Comparison of ENCODE assay signal across 11 cellular contexts in genomic region chr17:59151591-59151990, GRCh38. TPM values are rescaled to one million over a fixed set of nuclear protein-coding genes. Genes with fewer than 3 reads are reported as not detected.
A peak's percentile ranks its signal among the peaks of the same experiment; 100 is the strongest.
DNase-seq lines count a peak whose midpoint lies in the region; ATAC-seq and TF ChIP-seq lines count a peak whose summit lies in the region.
"Had no signal": no experiment of that assay in that cellular context is flagged by ENCODE, and none has a peak within 500 bp of the region (broad histone marks: within the 10 kb centered on the region; RNA-seq: fewer than 3 reads in every experiment).

No MANE protein-coding gene starts in this region.

- peaks cover 29% of the 10 kb centered on the region for H3K4me1 ChIP-seq in GM23338 (ENCODE audit: insufficient read depth)

- H3K4me3 Mint-ChIP-seq in GM23338 (peak overlapping the region; percentile 9; the same call in 2 of the 3 replicates), glutamatergic neuron (ENCODE audit: unreplicated experiment) (peak overlapping the region; percentile 68)
- H3K4me3 Mint-ChIP-seq in activated T-helper 1 cell treated with anti-CD3 and anti-CD28 coated beads, Interleukin-12 subunit alpha, Interleukin-12 subunit beta, Interleukin-2, Interleukin-4 antibody, amounts not matched to agents 30 ng/mL and 10 ng/mL and 1 ng/mL, durations not matched to agents 14 hours and 24 hours and 36 hours: peak overlapping the region; percentile 35

- no peaks in the 10 kb centered on the region for H3K9me2 ChIP-seq in GM23338 (ENCODE audit: insufficient read depth)

- H3K36me3 ChIP-seq in GM23338 (ENCODE audit: insufficient read depth): no peaks in the 10 kb centered on the region

- TF ChIP-seq CTCF in AG10803 (conservative IDR thresholded peaks at IDR 0.05; ENCODE audit: low read length) (no peak), GM23338 (conservative IDR thresholded peaks at IDR 0.05; ENCODE audit: low read depth in 2 of 2) (no peak), glutamatergic neuron (IDR thresholded peaks at IDR 0.05; ENCODE audit: partially characterized antibody, unreplicated experiment) (no peak)

- H3K79me2 ChIP-seq in GM23338 (replicated peaks; ENCODE audit: insufficient read depth): peaks cover 84% of the 10 kb centered on the region

- H3K36me3 Mint-ChIP-seq in GM23338 (ENCODE audit: low read depth): peaks cover 6% of the 10 kb centered on the region; the same call in 2 of the 3 replicates
- H3K36me3 Mint-ChIP-seq in activated T-helper 1 cell treated with anti-CD3 and anti-CD28 coated beads, Interleukin-12 subunit alpha, Interleukin-12 subunit beta, Interleukin-2, Interleukin-4 antibody, amounts not matched to agents 30 ng/mL and 10 ng/mL and 1 ng/mL, durations not matched to agents 14 hours and 24 hours and 36 hours (ENCODE audit: low read depth): peaks cover 11% of the 10 kb centered on the region
- no peaks in the 10 kb centered on the region for H3K36me3 Mint-ChIP-seq in glutamatergic neuron (ENCODE audit: unreplicated experiment)

- peaks cover 7% of the 10 kb centered on the region for H3K27me3 Mint-ChIP-seq in GM23338 (ENCODE audit: insufficient read depth, low read depth, poor library complexity)
- H3K27me3 Mint-ChIP-seq in activated T-helper 1 cell treated with anti-CD3 and anti-CD28 coated beads, Interleukin-12 subunit alpha, Interleukin-12 subunit beta, Interleukin-2, Interleukin-4 antibody, amounts not matched to agents 30 ng/mL and 10 ng/mL and 1 ng/mL, durations not matched to agents 14 hours and 24 hours and 36 hours (ENCODE audit: insufficient read depth): no peaks in the 10 kb centered on the region
- no peaks in the 10 kb centered on the region for H3K27me3 Mint-ChIP-seq in glutamatergic neuron (ENCODE audit: unreplicated experiment)

- no peak for ATAC-seq in GM23338
- no peak for ATAC-seq in HG03045 (IDR thresholded peaks at IDR 0.05; ENCODE audit: unreplicated experiment)
- no peak for ATAC-seq in GM21825 (IDR thresholded peaks at IDR 0.05; ENCODE audit: unreplicated experiment)

- no peak overlapping the region for H2AFZ ChIP-seq in GM23338

- H3K4me1 Mint-ChIP-seq in GM23338 (peaks cover 26% of the 10 kb centered on the region), glutamatergic neuron (ENCODE audit: low read depth, unreplicated experiment) (peaks cover 12% of the 10 kb centered on the region)
- H3K4me1 Mint-ChIP-seq in activated T-helper 1 cell treated with anti-CD3 and anti-CD28 coated beads, Interleukin-12 subunit alpha, Interleukin-12 subunit beta, Interleukin-2, Interleukin-4 antibody, amounts not matched to agents 30 ng/mL and 10 ng/mL and 1 ng/mL, durations not matched to agents 14 hours and 24 hours and 36 hours (ENCODE audit: low read depth): peaks cover 48% of the 10 kb centered on the region

- H3K27me3 ChIP-seq in GM23338 (ENCODE audit: insufficient read depth): no peaks in the 10 kb centered on the region

- no peaks in the 10 kb centered on the region for H3F3A ChIP-seq in GM23338 (replicated peaks; ENCODE audit: low read depth)

- intact Hi-C loops in activated T-helper 1 cell treated with anti-CD3 and anti-CD28 coated beads, Interleukin-12 subunit alpha, Interleukin-12 subunit beta, Interleukin-2, Interleukin-4 antibody, amounts not matched to agents 30 ng/mL and 10 ng/mL and 1 ng/mL, durations not matched to agents 14 hours and 24 hours and 36 hours (cut with micrococcal nuclease): loop anchor here (5.0 kb wide), 1 partner anchor 291 kb away; no protein-coding TSS in a partner anchor

- no peak overlapping the region for H3K27ac ChIP-seq in GM23338 (ENCODE audit: low read depth)

- H3K4me3 ChIP-seq in AG10803 (ENCODE audit: low read length): no peak overlapping the region
- 0 out of 2 replicates have a peak overlapping the region, but pooled peaks have one; percentile 12 for H3K4me3 ChIP-seq in GM23338

- H3K4me2 ChIP-seq in GM23338: peak overlapping the region; percentile 84

- no peaks in the 10 kb centered on the region for H3K9me3 Mint-ChIP-seq in GM23338
- H3K9me3 Mint-ChIP-seq in activated T-helper 1 cell treated with anti-CD3 and anti-CD28 coated beads, Interleukin-12 subunit alpha, Interleukin-12 subunit beta, Interleukin-2, Interleukin-4 antibody, amounts not matched to agents 30 ng/mL and 10 ng/mL and 1 ng/mL, durations not matched to agents 14 hours and 24 hours and 36 hours: no peaks in the 10 kb centered on the region
- H3K9me3 Mint-ChIP-seq in glutamatergic neuron (ENCODE audit: unreplicated experiment): peaks cover 3% of the 10 kb centered on the region

- H3K27ac Mint-ChIP-seq in GM23338 (no peak overlapping the region; the same call in 1 of the 2 replicates), glutamatergic neuron (ENCODE audit: unreplicated experiment) (peak overlapping the region; percentile 40)
- peak overlapping the region; percentile 41 for H3K27ac Mint-ChIP-seq in activated T-helper 1 cell treated with anti-CD3 and anti-CD28 coated beads, Interleukin-12 subunit alpha, Interleukin-12 subunit beta, Interleukin-2, Interleukin-4 antibody, amounts not matched to agents 30 ng/mL and 10 ng/mL and 1 ng/mL, durations not matched to agents 14 hours and 24 hours and 36 hours

- peaks cover 33% of the 10 kb centered on the region for H4K20me1 ChIP-seq in GM23338 (replicated peaks; ENCODE audit: insufficient read depth)

- DNase-seq in AG10803 (ENCODE audit: low read depth): peak; percentile 42
- no peak for DNase-seq in GM23338 (ENCODE audit: low spot score)
- no peak for DNase-seq in activated T-helper 1 cell treated with anti-CD3 and anti-CD28 coated beads, Interleukin-12 subunit alpha, Interleukin-12 subunit beta, Interleukin-2, Interleukin-4 antibody, amounts not matched to agents 30 ng/mL and 10 ng/mL and 1 ng/mL, durations not matched to agents 14 hours and 24 hours and 36 hours (ENCODE audit: low spot score)
- no peak for DNase-seq in glutamatergic neuron
- no peak for DNase-seq in AG20443 (ENCODE audit: low spot score)
- DNase-seq in NCI-H1092 treated with DMSO at 0.1 percent for 48 hours (lab: John Stamatoyannopoulos, UW): no peak
- DNase-seq: activated CD8-positive, alpha-beta memory T cell treated with anti-CD3 and anti-CD28 coated beads for 24 hours; central memory CD4-positive, alpha-beta T cell; KG1 had no signal

TF ChIP-seq in GM23338, 12 proteins besides CTCF, POLR2A, EP300 and RAD21 (continues in another document):
- TF ChIP-seq ZNF114 (CRISPR knock-in tag; IDR thresholded peaks at IDR 0.05) (no peak), ZNF331 (CRISPR knock-in tag; IDR thresholded peaks at IDR 0.05; ENCODE audit: low read depth) (no peak), REST (IDR thresholded peaks at IDR 0.05; ENCODE audit: unreplicated experiment) (no peak), CREB1 (CRISPR knock-in tag; IDR thresholded peaks at IDR 0.05; ENCODE audit: low read depth) (no peak)

RNA-seq across cellular contexts. Expression of gene SKA2, which starts 3.4 kb away (rescaled TPM):
- 50.5 and 53.8 TPM in 2 replicates for total RNA-seq in GM23338 (2014; rRNA removed; shearing (Covaris generic))
- 125 and 140 TPM in 2 replicates for polyA plus RNA-seq in GM23338 (2016; fragmentation: Nextera tagmentation; extraction: Ambion mirVana)
- 52.1 and 63.6 TPM in 2 replicates for total RNA-seq in activated T-helper 1 cell treated with anti-CD3 and anti-CD28 coated beads, Interleukin-12 subunit alpha, Interleukin-12 subunit beta, Interleukin-2, Interleukin-4 antibody, amounts not matched to agents 30 ng/mL and 10 ng/mL and 1 ng/mL, durations not matched to agents 14 hours and 24 hours and 36 hours
- 65.9 TPM for total RNA-seq in glutamatergic neuron (ENCODE audit: unreplicated experiment)

RNA-seq across cellular contexts. Expression of gene PRR11, which starts 4.0 kb away (rescaled TPM):
- total RNA-seq in GM23338 (2014; rRNA removed; shearing (Covaris generic)): 40.0 and 42.7 TPM in 2 replicates
- polyA plus RNA-seq in GM23338 (2016; fragmentation: Nextera tagmentation; extraction: Ambion mirVana): 50.0 and 55.9 TPM in 2 replicates
- total RNA-seq in activated T-helper 1 cell treated with anti-CD3 and anti-CD28 coated beads, Interleukin-12 subunit alpha, Interleukin-12 subunit beta, Interleukin-2, Interleukin-4 antibody, amounts not matched to agents 30 ng/mL and 10 ng/mL and 1 ng/mL, durations not matched to agents 14 hours and 24 hours and 36 hours: 29.4 and 32.7 TPM in 2 replicates
- 9.6 TPM for total RNA-seq in glutamatergic neuron (ENCODE audit: unreplicated experiment)

RNA-seq across cellular contexts. Expression of gene TRIM37, which starts 44.9 kb away (rescaled TPM):
- 65.3 and 71.2 TPM in 2 replicates for total RNA-seq in GM23338 (2014; rRNA removed; shearing (Covaris generic))
- 47.6 and 61.1 TPM in 2 replicates for polyA plus RNA-seq in GM23338 (2016; fragmentation: Nextera tagmentation; extraction: Ambion mirVana)
- 27.5 and 27.7 TPM in 2 replicates for total RNA-seq in activated T-helper 1 cell treated with anti-CD3 and anti-CD28 coated beads, Interleukin-12 subunit alpha, Interleukin-12 subunit beta, Interleukin-2, Interleukin-4 antibody, amounts not matched to agents 30 ng/mL and 10 ng/mL and 1 ng/mL, durations not matched to agents 14 hours and 24 hours and 36 hours
- 35.6 TPM for total RNA-seq in glutamatergic neuron (ENCODE audit: unreplicated experiment)

RNA-seq across cellular contexts. Expression of gene SMG8, which starts 58.2 kb away (rescaled TPM):
- 16.1 and 17.1 TPM in 2 replicates for total RNA-seq in GM23338 (2014; rRNA removed; shearing (Covaris generic))
- 3.9 and 6.7 TPM in 2 replicates for polyA plus RNA-seq in GM23338 (2016; fragmentation: Nextera tagmentation; extraction: Ambion mirVana)
- 25.1 and 26.1 TPM in 2 replicates for total RNA-seq in activated T-helper 1 cell treated with anti-CD3 and anti-CD28 coated beads, Interleukin-12 subunit alpha, Interleukin-12 subunit beta, Interleukin-2, Interleukin-4 antibody, amounts not matched to agents 30 ng/mL and 10 ng/mL and 1 ng/mL, durations not matched to agents 14 hours and 24 hours and 36 hours
- total RNA-seq in glutamatergic neuron (ENCODE audit: unreplicated experiment): 19.4 TPM

Comparison
In these comparisons a context has a peak if more than half of its experiments do, and no peak if none do; other contexts are left out.
1. H3K4me3 Mint-ChIP-seq: peak in every context shown above with its lines; median percentile 68 in glutamatergic neuron; 35 in activated T-helper 1 cell treated with anti-CD3 and anti-CD28 coated beads, Interleukin-12 subunit alpha, Interleukin-12 subunit beta, Interleukin-2, Interleukin-4 antibody, amounts not matched to agents 30 ng/mL and 10 ng/mL and 1 ng/mL, durations not matched to agents 14 hours and 24 hours and 36 hours; 9 in GM23338.